11 cellular contexts compared by ENCODE assay signal in genomic region chr2:23445450-23445868, GRCh38.
DNase-seq lines count a peak whose midpoint lies in the region; ATAC-seq and TF ChIP-seq lines count a peak whose summit lies in the region.
"Had no signal": no experiment of that assay in that cellular context is flagged by ENCODE, and none has a peak within 500 bp of the region (broad histone marks: within the 10 kb centered on the region; RNA-seq: fewer than 3 reads in every experiment).

No MANE protein-coding gene starts in this region.

- H3K4me1 ChIP-seq in GM23248 (ENCODE audit: insufficient read depth) (peaks cover 9% of the 10 kb centered on the region), foreskin keratinocyte (peaks cover 4% of the 10 kb centered on the region), Peyer's patch (no peaks in the 10 kb centered on the region)
- no peaks in the 10 kb centered on the region for H3K4me1 ChIP-seq in CD8-positive, alpha-beta T cell (ENCODE audit: insufficient read depth, low read length)

- CTCF ChIA-PET in CD8-positive, alpha-beta T cell (lab: Charles Lee) = no interaction called here

- H3K4me2 ChIP-seq in GM23248 (ENCODE audit: unreplicated experiment) = no peak overlapping the region

- in situ Hi-C loops in GM23248 (cut with MboI) = no loop called here

- H3F3A ChIP-seq in GM23248 (ENCODE audit: insufficient read depth) = peaks cover 6% of the 10 kb centered on the region; the same call in 1 of the 2 replicates

- no peaks in the 10 kb centered on the region for H3K36me3 Mint-ChIP-seq in CD8-positive, alpha-beta T cell

- no peaks in the 10 kb centered on the region for H3K4me1 Mint-ChIP-seq in CD8-positive, alpha-beta T cell (ENCODE audit: low read depth)
- H3K4me1 Mint-ChIP-seq: T-helper 17 cell had no signal

- H3K4me3 Mint-ChIP-seq in CD8-positive, alpha-beta T cell = no peak overlapping the region
- H3K4me3 Mint-ChIP-seq: T-helper 17 cell had no signal

- peaks cover 5% of the 10 kb centered on the region for H3K9me3 Mint-ChIP-seq in CD8-positive, alpha-beta T cell

- H3K9ac ChIP-seq in GM23248 = no peak overlapping the region

- no peaks in the 10 kb centered on the region for H3K27me3 ChIP-seq in GM23248 (replicated peaks; ENCODE audit: insufficient read depth)
- peaks cover 45% of the 10 kb centered on the region for H3K27me3 ChIP-seq in foreskin keratinocyte
- no peaks in the 10 kb centered on the region for H3K27me3 ChIP-seq in Peyer's patch
- no peaks in the 10 kb centered on the region for H3K27me3 ChIP-seq in CD8-positive, alpha-beta T cell (ENCODE audit: insufficient read depth, low read length)

- H3K27me3 Mint-ChIP-seq in CD8-positive, alpha-beta T cell (ENCODE audit: low read depth) = no peaks in the 10 kb centered on the region

- no peaks in the 10 kb centered on the region; the same call in 1 of the 2 replicates for H3K79me2 ChIP-seq in GM23248 (ENCODE audit: insufficient read depth)

- H3K4me3 ChIP-seq in GM23248 = no peak overlapping the region
- H3K4me3 ChIP-seq in Peyer's patch = no peak overlapping the region
- H3K4me3 ChIP-seq in CD8-positive, alpha-beta T cell (ENCODE audit: low read depth, low read length) = no peak overlapping the region
- H3K4me3 ChIP-seq: left ventricle myocardium inferior had no signal

- 48 to 52% methylated on average over 4 of the region's 4 CpGs for WGBS in GM23248 (ENCODE audit: low coverage in 1 of 2, low lambda C conversion rate in 2 of 2, missing lambda C conversion rate in 2 of 2), 2 experiments

- H3K9me3 ChIP-seq in GM23248 (ENCODE audit: low read depth) = no peaks in the 10 kb centered on the region
- no peaks in the 10 kb centered on the region for H3K9me3 ChIP-seq in Peyer's patch
- H3K9me3 ChIP-seq in CD8-positive, alpha-beta T cell (ENCODE audit: low read length) = peaks cover 3% of the 10 kb centered on the region

- TF ChIP-seq POLR2A in Peyer's patch (IDR thresholded peaks at IDR 0.05) = no peak

- TF ChIP-seq CTCF in foreskin keratinocyte (conservative IDR thresholded peaks at IDR 0.05) (no peak), Peyer's patch (IDR thresholded peaks at IDR 0.05) (no peak)
- no peak for TF ChIP-seq CTCF in CD8-positive, alpha-beta T cell (IDR thresholded peaks at IDR 0.05)

- no peak overlapping the region for H2AFZ ChIP-seq in GM23248

- H3K27ac ChIP-seq in GM23248 (no peak overlapping the region), foreskin keratinocyte (no peak overlapping the region), Peyer's patch (no peak overlapping the region)
- H3K27ac ChIP-seq in CD8-positive, alpha-beta T cell (ENCODE audit: low read depth, low read length) = no peak overlapping the region
- H3K27ac ChIP-seq: left ventricle myocardium inferior had no signal

- no peaks in the 10 kb centered on the region for H4K20me1 ChIP-seq in GM23248 (ENCODE audit: insufficient read depth)

- H3K27ac Mint-ChIP-seq in CD8-positive, alpha-beta T cell = no peak overlapping the region
- H3K27ac Mint-ChIP-seq: T-helper 17 cell had no signal

- POLR2A ChIA-PET in CD8-positive, alpha-beta T cell (lab: Charles Lee) = no interaction called here

- peak; percentile 89 for ATAC-seq in foreskin keratinocyte
- ATAC-seq in HG02759 (IDR thresholded peaks at IDR 0.05; ENCODE audit: unreplicated experiment) = no peak
- ATAC-seq in HG03139 (IDR thresholded peaks at IDR 0.05; ENCODE audit: unreplicated experiment) = no peak
- no peak for ATAC-seq in CD8-positive, alpha-beta T cell
- ATAC-seq: T-helper 17 cell had no signal

- intact Hi-C loops in CD8-positive, alpha-beta T cell (cut with DNase I, micrococcal nuclease) = no loop called here

- H3K9me2 ChIP-seq in GM23248 (ENCODE audit: insufficient read depth) = no peaks in the 10 kb centered on the region

- DNase-seq in GM03348 (ENCODE audit: low spot score) = peak; percentile 32
- peak; percentile 72 for DNase-seq in GM23248
- DNase-seq in RPMI7951 (ENCODE audit: low read depth) = peak; percentile 35
- peak; percentile 90 to 92 for DNase-seq in foreskin keratinocyte
- DNase-seq in Peyer's patch = no peak
- DNase-seq in CD8-positive, alpha-beta T cell = no peak
- DNase-seq: left ventricle myocardium inferior, NCI-H2227 treated with DMSO at 0.1 percent for 48 hours, T-helper 17 cell had no signal

- no peaks in the 10 kb centered on the region for H3K36me3 ChIP-seq in GM23248 (ENCODE audit: low read depth)
- no peaks in the 10 kb centered on the region for H3K36me3 ChIP-seq in Peyer's patch
- H3K36me3 ChIP-seq in CD8-positive, alpha-beta T cell (ENCODE audit: insufficient read depth, low read length) = no peaks in the 10 kb centered on the region
- H3K36me3 ChIP-seq: left ventricle myocardium inferior had no signal

Comparison
In these comparisons a context has a peak if more than half of its experiments do, and no peak if none do; other contexts are left out.
1. DNase-seq: peak in GM03348 (single experiment), GM23248 (single experiment), RPMI7951 (single experiment) and foreskin keratinocyte (2 of 2); none in Peyer's patch (0 of 3) and CD8-positive, alpha-beta T cell (0 of 7).